19 cellular contexts compared by ENCODE assay signal in genomic region chr5:31197183-31197582, GRCh38. TPM values are rescaled to one million over a fixed set of nuclear protein-coding genes. Genes with fewer than 3 reads are reported as not detected.
DNase-seq lines count a peak whose midpoint lies in the region; TF ChIP-seq lines count a peak whose summit lies in the region.
"Had no signal": no experiment of that assay in that cellular context is flagged by ENCODE, and none has a peak within 500 bp of the region (broad histone marks: within the 10 kb centered on the region; RNA-seq: fewer than 3 reads in every experiment).

No MANE protein-coding gene starts in this region.

- no peak for TF ChIP-seq CTCF in fibroblast of the aortic adventitia (IDR thresholded peaks at IDR 0.05; ENCODE audit: insufficient read depth, low read length)

- peak overlapping the region; percentile 5 for H3K4me3 ChIP-seq in fibroblast of the aortic adventitia (ENCODE audit: low read depth, low read length)
- H3K4me3 ChIP-seq: colonic mucosa, mucosa of descending colon, prostate gland had no signal

- DNase-seq in EH (ENCODE audit: low read depth) (peak; percentile 28), amniotic epithelial cell (ENCODE audit: low read depth) (peak; percentile 43), fibroblast of the aortic adventitia (ENCODE audit: low read depth) (peak; percentile 92), renal cortical epithelial cell (ENCODE audit: low read depth) (peak; percentile 64), D341Med (ENCODE audit: low spot score) (no peak), SHP77 treated with DMSO at 0.1 percent for 48 hours (lab: John Stamatoyannopoulos, UW) (no peak), CD1c-positive myeloid dendritic cell (ENCODE audit: extremely low spot score) (no peak), NCI-H748 (lab: John Stamatoyannopoulos, UW; ENCODE audit: unreplicated experiment) (no peak)
- DNase-seq: activated naive CD8-positive, alpha-beta T cell treated with anti-CD3 and anti-CD28 coated beads, Interleukin-2, amount 10 ng/mL, durations not matched to agents 7 days and 5 days; activated T-cell treated with anti-CD3 and anti-CD28 coated beads, Interleukin-2, amount 50 U/mL, for 48 hours; colonic mucosa; DMS153; left cardiac atrium; mucosa of descending colon; NCI-H446 treated with DMSO at 0.1 percent for 48 hours; stimulated activated CD4-positive, alpha-beta T cell treated with anti-CD3 and anti-CD28 coated beads, Interleukin-12 subunit alpha, Interleukin-12 subunit beta, amount 100 ng/mL, for 4 hours; stimulated activated naive CD4-positive, alpha-beta T cell treated with Interleukin-2 at 50 U/mL for 16 hours had no signal

RNA-seq across cellular contexts. Expression of gene CDH6, which starts 3.7 kb away (rescaled TPM):
- total RNA-seq in fibroblast of the aortic adventitia (ENCODE audit: low replicate concordance): 7.4 and 103 TPM in 2 replicates
- total RNA-seq in renal cortical epithelial cell: 207 and 416 TPM in 2 replicates
- total RNA-seq: activated naive CD8-positive, alpha-beta T cell treated with anti-CD3 and anti-CD28 coated beads, Interleukin-2, amount 10 ng/mL, durations not matched to agents 7 days and 5 days; B cell had no signal

Comparison
In these comparisons a context has a peak if more than half of its experiments do, and no peak if none do; other contexts are left out.
1. DNase-seq: peak in EH (single experiment), amniotic epithelial cell (single experiment), fibroblast of the aortic adventitia (single experiment) and renal cortical epithelial cell (single experiment); none in D341Med (single experiment), SHP77 treated with DMSO at 0.1 percent for 48 hours (single experiment), CD1c-positive myeloid dendritic cell (single experiment) and NCI-H748 (single experiment).